In the genomic region with DNA sequence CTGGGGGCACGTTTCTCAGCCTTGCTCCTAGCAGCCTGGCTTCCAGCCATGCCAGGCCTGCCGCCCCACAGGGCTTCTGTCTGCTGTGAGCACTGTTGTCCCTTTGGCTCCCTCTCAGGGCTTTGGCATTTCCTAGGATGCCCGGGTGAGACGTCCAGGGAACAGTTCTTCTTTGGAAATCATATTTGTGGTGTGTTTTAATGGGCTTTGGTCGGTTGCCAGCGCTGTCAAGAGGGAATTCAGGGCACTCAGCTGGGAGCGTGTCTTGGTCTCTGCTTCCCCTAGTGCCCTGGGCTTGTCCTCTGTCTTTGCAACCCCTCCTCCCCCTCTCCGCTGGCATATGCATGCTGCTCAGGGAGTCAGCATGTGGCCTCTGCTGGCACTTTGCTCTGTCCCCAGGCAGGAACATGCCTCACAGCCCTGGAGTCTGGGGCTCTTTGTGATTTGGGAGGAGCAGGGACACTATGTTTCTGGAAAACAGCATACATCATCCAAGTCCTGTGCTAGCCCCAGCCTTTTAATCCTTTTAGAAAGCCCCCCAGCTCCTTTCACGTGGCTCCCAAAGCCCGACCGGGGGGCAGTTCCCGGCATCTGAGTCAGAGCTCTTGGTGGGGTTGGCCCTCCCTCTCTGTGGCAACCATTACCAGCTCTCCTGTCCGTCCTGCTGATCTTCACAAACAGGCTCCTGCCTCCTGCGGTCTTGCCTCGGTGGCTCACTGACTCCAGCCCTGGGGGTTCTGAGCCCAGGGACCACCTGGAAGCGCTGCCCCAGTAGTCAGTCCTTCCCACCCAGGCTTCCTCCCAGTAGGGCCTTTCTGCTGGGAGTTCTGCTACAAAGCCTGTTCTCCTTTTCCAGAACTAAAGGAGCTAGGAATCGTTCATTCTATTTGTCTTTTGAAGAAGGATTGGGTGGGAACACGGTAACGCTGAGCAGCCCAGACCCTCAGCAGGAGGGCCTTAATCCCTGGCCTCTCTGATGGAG, we compare ENCODE assay signal across 1 cellular context.
A peak's percentile ranks its signal among the peaks of the same experiment; 100 is the strongest.
TF ChIP-seq lines count a peak whose summit lies in the region.

No MANE protein-coding gene starts in this region.

TF ChIP-seq in A549, 52 proteins besides CTCF, POLR2A, EP300 and RAD21:
- TF ChIP-seq SMC3 (IDR thresholded peaks at IDR 0.05) (peak; percentile 45; the same call in 2 of the 3 replicates), ZSCAN20 (CRISPR knock-in tag; IDR thresholded peaks at IDR 0.05) (no peak), JUNB (IDR thresholded peaks at IDR 0.05) (0 out of 2 replicates have a peak, but pooled peaks have one; percentile 13), FOSB (CRISPR knock-in tag; IDR thresholded peaks at IDR 0.05) (no peak), FOSL2 (IDR thresholded peaks at IDR 0.05) (0 out of 2 replicates have a peak, but pooled peaks have one; percentile 6), FOSL2 (CRISPR knock-in tag; IDR thresholded peaks at IDR 0.05) (peak; percentile 27), HOXB5 (CRISPR knock-in tag; IDR thresholded peaks at IDR 0.05) (peak; percentile 35; the same call in 1 of the 2 replicates), ZNF302 (CRISPR knock-in tag; IDR thresholded peaks at IDR 0.05) (0 out of 2 replicates have a peak, but pooled peaks have one; percentile 36), HOXB13 (CRISPR knock-in tag; IDR thresholded peaks at IDR 0.05; ENCODE audit: low read depth) (peak; percentile 79), CBX8 (IDR thresholded peaks at IDR 0.05) (no peak), JUN (IDR thresholded peaks at IDR 0.05) (peak; percentile 34 to 74; a peak in 3 of 5 replicates), GATA3 (IDR thresholded peaks at IDR 0.05; ENCODE audit: borderline replicate concordance) (peak; percentile 61; the same call in 1 of the 2 replicates), KDM1A (IDR thresholded peaks at IDR 0.05; ENCODE audit: low read depth) (no peak), MYC (IDR thresholded peaks at IDR 0.05; ENCODE audit: borderline replicate concordance, low read length) (peak; percentile 92; the same call in 1 of the 2 replicates), CEBPB (IDR thresholded peaks at IDR 0.05) (peak in 1 of 2 experiments; percentile 31; a peak in 1 of 4 replicates), EHF (CRISPR knock-in tag; IDR thresholded peaks at IDR 0.05) (peak; percentile 67)
- TF ChIP-seq, protein P1, sequence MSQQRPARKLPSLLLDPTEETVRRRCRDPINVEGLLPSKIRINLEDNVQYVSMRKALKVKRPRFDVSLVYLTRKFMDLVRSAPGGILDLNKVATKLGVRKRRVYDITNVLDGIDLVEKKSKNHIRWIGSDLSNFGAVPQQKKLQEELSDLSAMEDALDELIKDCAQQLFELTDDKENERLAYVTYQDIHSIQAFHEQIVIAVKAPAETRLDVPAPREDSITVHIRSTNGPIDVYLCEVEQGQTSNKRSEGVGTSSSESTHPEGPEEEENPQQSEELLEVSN (IDR thresholded peaks at IDR 0.05; ENCODE audit: borderline replicate concordance, low read depth) = peak; percentile 79
- TF ChIP-seq, protein P2, sequence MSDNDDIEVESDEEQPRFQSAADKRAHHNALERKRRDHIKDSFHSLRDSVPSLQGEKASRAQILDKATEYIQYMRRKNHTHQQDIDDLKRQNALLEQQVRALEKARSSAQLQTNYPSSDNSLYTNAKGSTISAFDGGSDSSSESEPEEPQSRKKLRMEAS (IDR thresholded peaks at IDR 0.05) = peak; percentile 96
- TF ChIP-seq, protein P3, sequence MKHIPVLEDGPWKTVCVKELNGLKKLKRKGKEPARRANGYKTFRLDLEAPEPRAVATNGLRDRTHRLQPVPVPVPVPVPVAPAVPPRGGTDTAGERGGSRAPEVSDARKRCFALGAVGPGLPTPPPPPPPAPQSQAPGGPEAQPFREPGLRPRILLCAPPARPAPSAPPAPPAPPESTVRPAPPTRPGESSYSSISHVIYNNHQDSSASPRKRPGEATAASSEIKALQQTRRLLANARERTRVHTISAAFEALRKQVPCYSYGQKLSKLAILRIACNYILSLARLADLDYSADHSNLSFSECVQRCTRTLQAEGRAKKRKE (CRISPR knock-in tag; IDR thresholded peaks at IDR 0.05; ENCODE audit: low read depth) = 0 out of 2 replicates have a peak, but pooled peaks have one; percentile 53
- TF ChIP-seq, protein P4, sequence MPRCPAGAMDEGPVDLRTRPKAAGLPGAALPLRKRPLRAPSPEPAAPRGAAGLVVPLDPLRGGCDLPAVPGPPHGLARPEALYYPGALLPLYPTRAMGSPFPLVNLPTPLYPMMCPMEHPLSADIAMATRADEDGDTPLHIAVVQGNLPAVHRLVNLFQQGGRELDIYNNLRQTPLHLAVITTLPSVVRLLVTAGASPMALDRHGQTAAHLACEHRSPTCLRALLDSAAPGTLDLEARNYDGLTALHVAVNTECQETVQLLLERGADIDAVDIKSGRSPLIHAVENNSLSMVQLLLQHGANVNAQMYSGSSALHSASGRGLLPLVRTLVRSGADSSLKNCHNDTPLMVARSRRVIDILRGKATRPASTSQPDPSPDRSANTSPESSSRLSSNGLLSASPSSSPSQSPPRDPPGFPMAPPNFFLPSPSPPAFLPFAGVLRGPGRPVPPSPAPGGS (IDR thresholded peaks at IDR 0.05) = peak; percentile 61; the same call in 1 of the 3 replicates
- TF ChIP-seq, protein P5, sequence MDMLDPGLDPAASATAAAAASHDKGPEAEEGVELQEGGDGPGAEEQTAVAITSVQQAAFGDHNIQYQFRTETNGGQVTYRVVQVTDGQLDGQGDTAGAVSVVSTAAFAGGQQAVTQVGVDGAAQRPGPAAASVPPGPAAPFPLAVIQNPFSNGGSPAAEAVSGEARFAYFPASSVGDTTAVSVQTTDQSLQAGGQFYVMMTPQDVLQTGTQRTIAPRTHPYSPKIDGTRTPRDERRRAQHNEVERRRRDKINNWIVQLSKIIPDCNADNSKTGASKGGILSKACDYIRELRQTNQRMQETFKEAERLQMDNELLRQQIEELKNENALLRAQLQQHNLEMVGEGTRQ (IDR thresholded peaks at IDR 0.05) = no peak
